Comparison of ENCODE assay signal across 16 cellular contexts in the genomic region with DNA sequence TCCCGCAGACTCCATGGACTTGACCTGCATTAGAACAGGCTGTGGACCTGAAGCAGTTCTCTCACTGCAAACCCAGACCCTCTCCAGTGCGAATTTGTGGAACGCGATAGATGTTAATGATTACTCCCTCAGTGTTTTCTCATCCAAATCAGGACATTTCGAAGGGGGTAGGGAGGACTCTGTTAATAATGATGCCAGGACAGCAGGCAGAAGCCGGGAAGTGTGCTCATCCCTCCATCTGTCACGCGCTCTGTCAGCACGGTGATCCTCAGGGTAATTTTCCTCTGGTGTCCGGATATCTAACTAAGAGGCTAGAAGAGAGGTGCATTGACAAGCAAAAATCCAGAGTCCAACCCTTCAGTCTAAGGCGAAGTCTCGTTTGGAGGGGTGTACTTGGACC. TPM values are rescaled to one million over a fixed set of nuclear protein-coding genes. Genes with fewer than 3 reads are reported as not detected.
DNase-seq lines count a peak whose midpoint lies in the region; ATAC-seq and TF ChIP-seq lines count a peak whose summit lies in the region.
"Had no signal": no experiment of that assay in that cellular context is flagged by ENCODE, and none has a peak within 500 bp of the region (broad histone marks: within the 10 kb centered on the region; RNA-seq: fewer than 3 reads in every experiment).

No MANE protein-coding gene starts in this region.

- H3K36me3 Mint-ChIP-seq in activated naive CD8-positive, alpha-beta T cell: peaks cover 10% of the 10 kb centered on the region
- H3K36me3 Mint-ChIP-seq in activated naive CD8-positive, alpha-beta T cell treated with anti-CD3 and anti-CD28 coated beads for 36 hours: peaks cover 37% of the 10 kb centered on the region
- H3K36me3 Mint-ChIP-seq in glutamatergic neuron (ENCODE audit: unreplicated experiment): no peaks in the 10 kb centered on the region
- peaks cover 44 to 79% of the 10 kb centered on the region in 2 donors for H3K36me3 Mint-ChIP-seq in stimulated activated naive B cell treated with anti-CD40 and anti-IgM and Interleukin-4, amounts not matched to agents 10 μg/mL and 1 μg/mL and 100 μg/mL, for 72 hours

- no peak overlapping the region for H2AFZ ChIP-seq in OCI-LY1 (ENCODE audit: low read length)
- H2AFZ ChIP-seq: GM23248 had no signal

- H3K36me3 ChIP-seq in OCI-LY1 (ENCODE audit: insufficient read depth, low read length): peaks cover 30% of the 10 kb centered on the region

- no peak overlapping the region; the same call in 1 of the 2 replicates for H3K4me2 ChIP-seq in OCI-LY1 (ENCODE audit: low read length)

- peaks cover 72% of the 10 kb centered on the region for H3K4me1 Mint-ChIP-seq in activated naive CD8-positive, alpha-beta T cell (ENCODE audit: low read depth)
- peaks cover 60% of the 10 kb centered on the region for H3K4me1 Mint-ChIP-seq in activated naive CD8-positive, alpha-beta T cell treated with anti-CD3 and anti-CD28 coated beads for 36 hours
- peaks cover 75% of the 10 kb centered on the region for H3K4me1 Mint-ChIP-seq in glutamatergic neuron (ENCODE audit: low read depth, unreplicated experiment)
- H3K4me1 Mint-ChIP-seq in stimulated activated naive B cell treated with anti-CD40 and anti-IgM and Interleukin-4, amounts not matched to agents 10 μg/mL and 1 μg/mL and 100 μg/mL, for 72 hours: peaks cover 66 to 98% of the 10 kb centered on the region in 2 donors

- H3K4me3 ChIP-seq in OCI-LY1 (ENCODE audit: low read depth, low read length, poor library complexity, severe bottlenecking): no peak overlapping the region
- H3K4me3 ChIP-seq: GM23248, SJCRH30 had no signal

- peak overlapping the region; percentile 73 for H3K27ac ChIP-seq in OCI-LY1 (ENCODE audit: low read depth, low read length, poor library complexity, severe bottlenecking)
- H3K27ac ChIP-seq: GM23248, SJCRH30 had no signal

- H3K9me3 ChIP-seq in OCI-LY1 (ENCODE audit: low read length): no peaks in the 10 kb centered on the region
- H3K9me3 ChIP-seq: Caco-2, SJCRH30 had no signal

- no peaks in the 10 kb centered on the region for H3K9me3 Mint-ChIP-seq in activated naive CD8-positive, alpha-beta T cell (ENCODE audit: low read depth)
- H3K9me3 Mint-ChIP-seq in activated naive CD8-positive, alpha-beta T cell treated with anti-CD3 and anti-CD28 coated beads for 36 hours: no peaks in the 10 kb centered on the region
- H3K9me3 Mint-ChIP-seq in glutamatergic neuron (ENCODE audit: unreplicated experiment): peaks cover 22% of the 10 kb centered on the region
- H3K9me3 Mint-ChIP-seq in stimulated activated naive B cell treated with anti-CD40 and anti-IgM and Interleukin-4, amounts not matched to agents 10 μg/mL and 1 μg/mL and 100 μg/mL, for 72 hours: no peaks in the 10 kb centered on the region
- H3K9me3 Mint-ChIP-seq: activated CD4-positive, alpha-beta memory T cell treated with anti-CD3 and anti-CD28 coated beads, Interleukin-2, amount 10 ng/mL, durations not matched to agents 7 days and 5 days; neural crest cell had no signal

- no peak overlapping the region for H3K4me3 Mint-ChIP-seq in activated naive CD8-positive, alpha-beta T cell
- H3K4me3 Mint-ChIP-seq in activated naive CD8-positive, alpha-beta T cell treated with anti-CD3 and anti-CD28 coated beads for 36 hours: no peak overlapping the region
- H3K4me3 Mint-ChIP-seq in glutamatergic neuron (ENCODE audit: unreplicated experiment): peak overlapping the region; percentile 69
- no peak overlapping the region for H3K4me3 Mint-ChIP-seq in stimulated activated naive B cell treated with anti-CD40 and anti-IgM and Interleukin-4, amounts not matched to agents 10 μg/mL and 1 μg/mL and 100 μg/mL, for 72 hours
- H3K4me3 Mint-ChIP-seq: neural crest cell had no signal

- ATAC-seq in stimulated activated naive B cell treated with anti-CD40 and anti-IgM and Interleukin-4, amounts not matched to agents 10 μg/mL and 1 μg/mL and 100 μg/mL, for 72 hours (replicated peaks): no peak
- no peak for ATAC-seq in GM21737 (IDR thresholded peaks at IDR 0.05; ENCODE audit: unreplicated experiment)

- no peak for DNase-seq in activated naive CD8-positive, alpha-beta T cell treated with anti-CD3 and anti-CD28 coated beads for 36 hours
- DNase-seq in glutamatergic neuron (no peak), RKO (ENCODE audit: low spot score) (no peak)
- no peak for DNase-seq in stimulated activated naive B cell treated with anti-CD40 and anti-IgM and Interleukin-4, amounts not matched to agents 10 μg/mL and 1 μg/mL and 100 μg/mL, for 72 hours
- DNase-seq in stimulated activated CD4-positive, alpha-beta T cell treated with anti-CD3 and anti-CD28 coated beads, Interleukin-12 subunit alpha, Interleukin-12 subunit beta, amount 100 ng/mL, for 4 hours: no peak
- DNase-seq: activated CD4-positive, alpha-beta memory T cell treated with anti-CD3 and anti-CD28 coated beads, Interleukin-2, amount 10 ng/mL, durations not matched to agents 7 days and 5 days; activated gamma-delta T cell treated with Interleukin-2 at 50 U/mL for 16 hours; Caco-2; foreskin melanocyte; GM23248; NCI-H1048; SJCRH30 had no signal

- H3K9me2 ChIP-seq in OCI-LY1 (ENCODE audit: low read depth, low read length): no peaks in the 10 kb centered on the region

- peaks cover 50% of the 10 kb centered on the region for H3K79me2 ChIP-seq in OCI-LY1 (ENCODE audit: insufficient read depth, low read length)

- H3F3A ChIP-seq in OCI-LY1 (ENCODE audit: insufficient read depth, low read length): peaks cover 3% of the 10 kb centered on the region; the same call in 1 of the 2 replicates

- H4K20me1 ChIP-seq in OCI-LY1 (ENCODE audit: insufficient read depth, low read length): no peaks in the 10 kb centered on the region

- no peaks in the 10 kb centered on the region for H3K27me3 Mint-ChIP-seq in activated naive CD8-positive, alpha-beta T cell
- H3K27me3 Mint-ChIP-seq in activated naive CD8-positive, alpha-beta T cell treated with anti-CD3 and anti-CD28 coated beads for 36 hours: no peaks in the 10 kb centered on the region
- peaks cover 12% of the 10 kb centered on the region for H3K27me3 Mint-ChIP-seq in glutamatergic neuron (ENCODE audit: unreplicated experiment)
- no peaks in the 10 kb centered on the region for H3K27me3 Mint-ChIP-seq in stimulated activated naive B cell treated with anti-CD40 and anti-IgM and Interleukin-4, amounts not matched to agents 10 μg/mL and 1 μg/mL and 100 μg/mL, for 72 hours
- H3K27me3 Mint-ChIP-seq: activated CD4-positive, alpha-beta memory T cell treated with anti-CD3 and anti-CD28 coated beads, Interleukin-2, amount 10 ng/mL, durations not matched to agents 7 days and 5 days had no signal

- TF ChIP-seq CTCF in OCI-LY1 (IDR thresholded peaks at IDR 0.05; ENCODE audit: low read length) (no peak), glutamatergic neuron (IDR thresholded peaks at IDR 0.05; ENCODE audit: partially characterized antibody, unreplicated experiment) (no peak)

- peak overlapping the region; percentile 58 for H3K27ac Mint-ChIP-seq in activated naive CD8-positive, alpha-beta T cell
- no peak overlapping the region for H3K27ac Mint-ChIP-seq in activated naive CD8-positive, alpha-beta T cell treated with anti-CD3 and anti-CD28 coated beads for 36 hours
- H3K27ac Mint-ChIP-seq in glutamatergic neuron (ENCODE audit: unreplicated experiment): peak overlapping the region; percentile 94
- H3K27ac Mint-ChIP-seq in stimulated activated naive B cell treated with anti-CD40 and anti-IgM and Interleukin-4, amounts not matched to agents 10 μg/mL and 1 μg/mL and 100 μg/mL, for 72 hours: peak overlapping the region; percentile 65

- peaks cover 76% of the 10 kb centered on the region for H3K4me1 ChIP-seq in OCI-LY1 (ENCODE audit: insufficient read depth, low read length, severe bottlenecking)
- H3K4me1 ChIP-seq: Caco-2, SJCRH30 had no signal

- H3K27me3 ChIP-seq in OCI-LY1 (ENCODE audit: insufficient read depth, low read length): no peaks in the 10 kb centered on the region
- H3K27me3 ChIP-seq: SJCRH30 had no signal

- H3K9ac ChIP-seq in OCI-LY1 (ENCODE audit: low read length): no peak overlapping the region; the same call in 1 of the 2 replicates
- H3K9ac ChIP-seq: GM23248 had no signal

RNA-seq across cellular contexts. Expression of a gene that starts 18.8 kb away (rescaled TPM):
- total RNA-seq in activated naive CD8-positive, alpha-beta T cell treated with anti-CD3 and anti-CD28 coated beads for 36 hours: 10 to 100 TPM; 82.3 to 89.0 TPM
- 319 TPM for total RNA-seq in glutamatergic neuron (ENCODE audit: unreplicated experiment)
